In the genomic region with DNA sequence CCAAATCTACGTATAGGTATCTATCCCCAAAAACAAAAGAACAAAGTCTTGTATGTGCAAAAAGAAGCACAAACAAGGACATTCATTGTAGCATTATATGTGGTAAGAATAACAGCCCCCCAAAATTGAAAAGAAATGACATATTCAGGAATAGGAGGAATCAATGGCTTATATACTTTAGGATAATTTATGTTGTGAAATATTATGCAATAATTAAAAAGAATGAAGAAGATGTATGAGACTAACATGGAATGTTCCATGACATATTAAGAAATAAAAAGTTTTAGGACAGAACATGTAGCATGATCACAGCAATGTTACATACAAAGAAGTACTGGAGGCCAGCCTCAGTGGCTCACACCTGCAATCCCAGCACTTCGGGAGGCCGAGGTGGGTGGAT, we compare ENCODE assay signal across 8 cellular contexts. TPM values are rescaled to one million over a fixed set of nuclear protein-coding genes. Genes with fewer than 3 reads are reported as not detected.
"Had no signal": no experiment of that assay in that cellular context is flagged by ENCODE, and none has a peak within 500 bp of the region (broad histone marks: within the 10 kb centered on the region; RNA-seq: fewer than 3 reads in every experiment).

No MANE protein-coding gene starts in this region.

- DNase-seq: IMR-90, KBM-7, KG1 had no signal

- H3K9ac ChIP-seq: KMS-11 had no signal

- H3K27ac ChIP-seq: HL-60, KMS-11 had no signal

- FAIRE-seq: HTR-8/SVneo had no signal

- H3K4me2 ChIP-seq: KMS-11 had no signal

RNA-seq across cellular contexts. Expression of a gene that starts 9.1 kb away (rescaled TPM):
- total RNA-seq: HT-29, IMR-90 had no signal
- polyA plus RNA-seq: IgD-negative memory B cell had no signal
